In the genomic region with DNA sequence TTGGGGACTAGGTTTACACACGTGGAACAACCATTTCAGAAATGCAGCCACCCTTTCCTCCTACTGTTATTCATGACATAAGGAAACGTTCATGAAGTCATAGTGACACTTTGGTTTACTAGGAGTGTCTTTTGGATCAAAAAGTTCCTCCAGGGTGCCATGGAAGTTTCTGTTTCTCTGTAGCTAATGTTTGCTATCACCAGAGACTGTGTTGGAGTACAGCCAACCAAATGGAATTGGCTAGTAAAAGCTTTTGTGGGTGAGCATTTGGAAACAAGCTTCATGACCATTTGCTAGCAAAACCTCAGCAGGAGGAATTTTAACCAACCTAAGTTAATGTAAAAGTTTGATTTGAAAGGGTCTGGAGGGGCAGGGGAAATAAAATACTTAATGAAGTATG, we compare ENCODE assay signal across 31 cellular contexts. TPM values are rescaled to one million over a fixed set of nuclear protein-coding genes. Genes with fewer than 3 reads are reported as not detected.
A peak's percentile ranks its signal among the peaks of the same experiment; 100 is the strongest.
DNase-seq lines count a peak whose midpoint lies in the region; TF ChIP-seq lines count a peak whose summit lies in the region.
"Had no signal": no experiment of that assay in that cellular context is flagged by ENCODE, and none has a peak within 500 bp of the region (broad histone marks: within the 10 kb centered on the region; RNA-seq: fewer than 3 reads in every experiment).

No MANE protein-coding gene starts in this region.

- no peak overlapping the region for H4K12ac ChIP-seq in trophoblast cell (ENCODE audit: low read depth, low read length)

- DNase-seq in GM04504 (ENCODE audit: low read depth), result peak; percentile 7
- DNase-seq in astrocyte of the cerebellum (ENCODE audit: low read depth), result peak; percentile 31
- peak; percentile 33 for DNase-seq in fibroblast of pulmonary artery (ENCODE audit: low read depth)
- peak; percentile 41 for DNase-seq in renal cortical epithelial cell (ENCODE audit: low read depth)
- no peak for DNase-seq in activated CD4-positive, alpha-beta T cell treated with anti-CD3 and anti-CD28 coated beads for 4 hours
- DNase-seq in trophoblast cell, result no peak
- DNase-seq in stimulated activated CD4-positive, alpha-beta T cell treated with anti-CD3 and anti-CD28 coated beads, Interleukin-4, amount 100 ng/mL, for 1 hour, result no peak
- no peak for DNase-seq in NCI-H2029 (lab: John Stamatoyannopoulos, UW)
- DNase-seq: ACHN; activated CD4-positive, alpha-beta T cell treated with anti-CD3 and anti-CD28 coated beads, Interleukin-2, amount 50 U/mL, for 48 hours; activated naive CD4-positive, alpha-beta T cell treated with anti-CD3 and anti-CD28 coated beads for 36 hours; activated T-cell treated with anti-CD3 and anti-CD28 coated beads, Interleukin-2, amount 50 U/mL, for 48 hours; adrenal gland; CD8-positive, alpha-beta memory T cell; effector CD4-positive, alpha-beta T cell; EL; midbrain; naive thymus-derived CD4-positive, alpha-beta T cell; NCI-H146; NCI-H2107; NCI-H345; NCI-H69; occipital lobe; SHP77; small intestine; stimulated activated CD4-positive, alpha-beta T cell treated with anti-CD3 and anti-CD28 coated beads, Interleukin-1b, Interleukin-23, amount 100 ng/mL, for 48 hours; stimulated activated naive CD8-positive, alpha-beta T cell treated with anti-CD3 and anti-CD28 coated beads, Interleukin-15, amount 100 ng/mL, for 72 hours; T-helper 2 cell had no signal

- no peak overlapping the region for H3K4me2 ChIP-seq in trophoblast cell (ENCODE audit: low read length)

- no peak overlapping the region for H4K91ac ChIP-seq in trophoblast cell (ENCODE audit: low read depth, low read length)

- no peak overlapping the region for H3K4ac ChIP-seq in trophoblast cell (ENCODE audit: low read depth, low read length)

- no peak overlapping the region for H3K4me3 ChIP-seq in astrocyte of the cerebellum (ENCODE audit: low read depth, low read length)
- H3K4me3 ChIP-seq in fibroblast of pulmonary artery (replicated peaks; ENCODE audit: low read depth, low read length), result no peak overlapping the region
- H3K4me3 ChIP-seq in trophoblast cell (ENCODE audit: low read depth, low read length), result no peak overlapping the region
- H3K4me3 ChIP-seq: adrenal gland, breast epithelium, vagina had no signal

- in situ Hi-C loops in astrocyte of the cerebellum (cut with HindIII; ENCODE audit: low sequenced_read_pairs), result no loop called here

- H3K79me1 ChIP-seq in trophoblast cell (ENCODE audit: low read length), result no peaks in the 10 kb centered on the region

- no peak overlapping the region for H2AK5ac ChIP-seq in trophoblast cell (ENCODE audit: low read length)

- no peak overlapping the region for H4K8ac ChIP-seq in trophoblast cell (ENCODE audit: low read depth, low read length)

- H3K27me3 ChIP-seq in trophoblast cell (ENCODE audit: insufficient read depth, low read length), result no peaks in the 10 kb centered on the region
- H3K27me3 ChIP-seq: adrenal gland, breast epithelium, vagina had no signal

- H3K14ac ChIP-seq in trophoblast cell (ENCODE audit: low read length), result no peak overlapping the region

- H2BK120ac ChIP-seq in trophoblast cell (ENCODE audit: insufficient read depth, low read length, poor library complexity), result no peak overlapping the region

- peaks cover 2% of the 10 kb centered on the region for H3K79me2 ChIP-seq in trophoblast cell (ENCODE audit: control insufficient read depth, insufficient read depth, low read length, poor library complexity)

- H3K23ac ChIP-seq in trophoblast cell (ENCODE audit: low read length), result no peak overlapping the region

- H2AFZ ChIP-seq in trophoblast cell (ENCODE audit: insufficient read depth, low read length, poor library complexity), result no peak overlapping the region

- H3K9me3 ChIP-seq in trophoblast cell (ENCODE audit: insufficient read depth, low read depth, low read length), result no peaks in the 10 kb centered on the region
- H3K9me3 ChIP-seq: breast epithelium, vagina had no signal

- H3K27ac ChIP-seq in trophoblast cell (ENCODE audit: low read depth, low read length), result no peak overlapping the region
- H3K27ac ChIP-seq: adrenal gland, breast epithelium, HL-60, vagina had no signal

- H3K9ac ChIP-seq in trophoblast cell (ENCODE audit: low read length), result no peak overlapping the region

- peaks cover 0 to 3% of the 10 kb centered on the region in 2 experiments for H3K4me1 ChIP-seq in trophoblast cell (ENCODE audit: control insufficient read depth in 1 of 2, insufficient read depth in 2 of 2, low read length in 2 of 2)
- H3K4me1 ChIP-seq: breast epithelium, vagina had no signal

- TF ChIP-seq CTCF in astrocyte of the cerebellum (IDR thresholded peaks at IDR 0.05; ENCODE audit: low read depth, low read length, missing control alignments), result no peak
- TF ChIP-seq CTCF in fibroblast of pulmonary artery (IDR thresholded peaks at IDR 0.05; ENCODE audit: low read length, missing control alignments), result no peak

- no peaks in the 10 kb centered on the region for H3K36me3 ChIP-seq in trophoblast cell (ENCODE audit: control insufficient read depth in 1 of 2, insufficient read depth in 2 of 2, low read length in 2 of 2)
- H3K36me3 ChIP-seq: adrenal gland, breast epithelium, vagina had no signal

- no peak overlapping the region for H2BK5ac ChIP-seq in trophoblast cell (ENCODE audit: low read depth, low read length, poor library complexity)

- no peak overlapping the region for H2BK12ac ChIP-seq in trophoblast cell (ENCODE audit: low read length)

- no CpG with 5 or more reads among the region's 2 CpGs for WGBS in trophoblast cell (ENCODE audit: extremely low coverage, insufficient coverage, insufficient read length)

- no peak overlapping the region for H3K18ac ChIP-seq in trophoblast cell (ENCODE audit: low read length)

RNA-seq across cellular contexts. Expression of gene ADGRL2, which starts 43.9 kb away (rescaled TPM):
- 41.2 and 117 TPM in 2 replicates for total RNA-seq in renal cortical epithelial cell
- polyA plus RNA-seq in trophoblast cell (2013), result 187 TPM in 2 replicates
- total RNA-seq: activated naive CD4-positive, alpha-beta T cell treated with anti-CD3 and anti-CD28 coated beads for 36 hours; CD8-positive, alpha-beta memory T cell; naive thymus-derived CD4-positive, alpha-beta T cell had no signal
- polyA plus RNA-seq: CD8-positive, alpha-beta memory T cell; naive thymus-derived CD4-positive, alpha-beta T cell had no signal

Comparison
In these comparisons a context has a peak if more than half of its experiments do, and no peak if none do; other contexts are left out.
1. DNase-seq: peak in GM04504 (single experiment), astrocyte of the cerebellum (single experiment), fibroblast of pulmonary artery (single experiment) and renal cortical epithelial cell (single experiment); none in activated CD4-positive, alpha-beta T cell treated with anti-CD3 and anti-CD28 coated beads for 4 hours (0 of 2), trophoblast cell (0 of 2), stimulated activated CD4-positive, alpha-beta T cell treated with anti-CD3 and anti-CD28 coated beads, Interleukin-4, amount 100 ng/mL, for 1 hour (single experiment) and NCI-H2029 (single experiment).